Comparison of ENCODE assay signal across 24 cellular contexts in genomic region chr2:155547571-155547970, GRCh38.
DNase-seq lines count a peak whose midpoint lies in the region; ATAC-seq, FAIRE-seq and TF ChIP-seq lines count a peak whose summit lies in the region.
"Had no signal": no experiment of that assay in that cellular context is flagged by ENCODE, and none has a peak within 500 bp of the region (broad histone marks: within the 10 kb centered on the region; RNA-seq: fewer than 3 reads in every experiment).

No MANE protein-coding gene starts in this region.

- no peak overlapping the region for H4K8ac ChIP-seq in neuronal stem cell (ENCODE audit: low read depth, low read length)

- DNase-seq in left ventricle myocardium inferior (no peak), cardiac septum (ENCODE audit: low spot score) (no peak), H54 (ENCODE audit: insufficient read length, low spot score) (no peak), PC-3 (no peak), neuronal stem cell (ENCODE audit: low spot score) (no peak), GM19239 (ENCODE audit: insufficient read length, low spot score) (no peak), smooth muscle cell (lab: John Stamatoyannopoulos, UW; ENCODE audit: unreplicated experiment) (no peak), sciatic nerve (ENCODE audit: low spot score) (no peak)
- DNase-seq: Caco-2; CD8-positive, alpha-beta T cell; EL; GDM1; KG1; NCI-H1092 treated with DMSO at 0.1 percent for 48 hours; NCI-H1436; NCI-H187; NCI-H526 treated with DMSO at 0.1 percent for 48 hours; SHP77; T-cell had no signal

- POLR2A ChIA-PET in PC-3 (lab: Charles Lee; ENCODE audit: unreplicated experiment) = no interaction called here

- H3K4me1 ChIP-seq in left ventricle myocardium inferior (no peaks in the 10 kb centered on the region), PC-3 (ENCODE audit: insufficient read depth, low read length) (no peaks in the 10 kb centered on the region), neuronal stem cell (ENCODE audit: control insufficient read depth in 2 of 2, insufficient read depth in 1 of 2, low read depth in 1 of 2, low read length in 2 of 2) (no peaks in the 10 kb centered on the region), smooth muscle cell (ENCODE audit: low read depth) (no peaks in the 10 kb centered on the region)
- H3K4me1 ChIP-seq: Caco-2 had no signal

- no peak overlapping the region for H3K14ac ChIP-seq in neuronal stem cell (ENCODE audit: low read length)

- intact Hi-C loops in left ventricle myocardium inferior (cut with micrococcal nuclease) (no loop called here), cardiac septum (cut with DNase I) (no loop called here), PC-3 (cut with micrococcal nuclease) (no loop called here), sciatic nerve (cut with DNase I) (no loop called here)

- ATAC-seq in PC-3 (no peak), sciatic nerve (no peak)
- ATAC-seq: CD8-positive, alpha-beta T cell; Panc1; T-cell had no signal

- H3K27ac ChIP-seq in left ventricle myocardium inferior (replicated peaks) (no peak overlapping the region), PC-3 (ENCODE audit: low read length) (no peak overlapping the region), neuronal stem cell (replicated peaks; ENCODE audit: low read length) (no peak overlapping the region), smooth muscle cell (ENCODE audit: low read depth) (no peak overlapping the region)
- H3K27ac ChIP-seq: C4-2B, RWPE1 had no signal

- H3K9me3 ChIP-seq in left ventricle myocardium inferior (replicated peaks) (no peaks in the 10 kb centered on the region), PC-3 (ENCODE audit: low read length) (no peaks in the 10 kb centered on the region), neuronal stem cell (replicated peaks in 1 of 2; ENCODE audit: control insufficient read depth in 2 of 2, insufficient read depth in 1 of 2, low read depth in 1 of 2, low read length in 2 of 2) (no peaks in the 10 kb centered on the region), smooth muscle cell (replicated peaks; ENCODE audit: low read depth) (no peaks in the 10 kb centered on the region)
- H3K9me3 ChIP-seq: Caco-2 had no signal

- H3K18ac ChIP-seq in neuronal stem cell (ENCODE audit: low read length) = no peak overlapping the region

- H3K4ac ChIP-seq in neuronal stem cell (ENCODE audit: low read length) = no peak overlapping the region

- no peaks in the 10 kb centered on the region for H3F3A ChIP-seq in PC-3 (ENCODE audit: low read length, unreplicated experiment)
- H3F3A ChIP-seq in smooth muscle cell (ENCODE audit: low read depth) = no peaks in the 10 kb centered on the region

- H3K9ac ChIP-seq in PC-3 (ENCODE audit: low read length) (no peak overlapping the region), neuronal stem cell (ENCODE audit: low read depth, low read length, poor library complexity) (no peak overlapping the region), smooth muscle cell (ENCODE audit: low read depth) (no peak overlapping the region)

- H3K4me3 ChIP-seq in left ventricle myocardium inferior (peak overlapping the region; percentile 54), PC-3 (ENCODE audit: low read length) (0 out of 2 replicates have a peak overlapping the region, but pooled peaks have one; percentile 35), neuronal stem cell (ENCODE audit: low read length in 2 of 2) (no peak overlapping the region), smooth muscle cell (no peak overlapping the region)
- H3K4me3 ChIP-seq: GM12878 had no signal

- no peak overlapping the region for H2AK5ac ChIP-seq in neuronal stem cell (ENCODE audit: low read depth, low read length)

- CTCF ChIA-PET in PC-3 (lab: Charles Lee) = no interaction called here

- H2AFZ ChIP-seq in PC-3 (ENCODE audit: low read length) (0 out of 2 replicates have a peak overlapping the region, but pooled peaks have one; percentile 18), neuronal stem cell (ENCODE audit: low read length) (peak overlapping the region; percentile 40), smooth muscle cell (ENCODE audit: low read depth) (no peak overlapping the region)

- H3K79me1 ChIP-seq in neuronal stem cell (ENCODE audit: low read depth, low read length) = no peaks in the 10 kb centered on the region

- no TSS peak for BruUV-seq in PC-3 (replicated peaks; lab: Mats Ljungman, UMichigan)

- H3K36me3 ChIP-seq in left ventricle myocardium inferior = no peaks in the 10 kb centered on the region
- H3K36me3 ChIP-seq in PC-3 (ENCODE audit: low read depth, low read length) = no peaks in the 10 kb centered on the region
- no peaks in the 10 kb centered on the region for H3K36me3 ChIP-seq in neuronal stem cell (replicated peaks in 1 of 2; ENCODE audit: control insufficient read depth in 2 of 2, insufficient read depth in 2 of 2, low read length in 2 of 2)
- H3K36me3 ChIP-seq in smooth muscle cell (ENCODE audit: low read depth) = no peaks in the 10 kb centered on the region

- H3K9me2 ChIP-seq in PC-3 (replicated peaks; ENCODE audit: low read length) = no peaks in the 10 kb centered on the region

- H3K79me2 ChIP-seq in PC-3 (ENCODE audit: low read length) (no peaks in the 10 kb centered on the region), smooth muscle cell (ENCODE audit: low read depth) (no peaks in the 10 kb centered on the region)

- H4K20me1 ChIP-seq in PC-3 (ENCODE audit: low read length) (no peaks in the 10 kb centered on the region), smooth muscle cell (ENCODE audit: low read depth) (no peaks in the 10 kb centered on the region)

- no peak overlapping the region for H2BK5ac ChIP-seq in neuronal stem cell (ENCODE audit: low read length)

- no peak overlapping the region for H2BK120ac ChIP-seq in neuronal stem cell (ENCODE audit: low read depth, low read length)

- no peak for TF ChIP-seq POLR2A in H54 (IDR thresholded peaks at IDR 0.05; ENCODE audit: low read depth, low read length)

- peak; percentile 69 for FAIRE-seq in H54 (lab: Jason Lieb, UNC)
- no peak for FAIRE-seq in GM19239 (lab: Jason Lieb, UNC)
- FAIRE-seq: HTR-8/SVneo had no signal

- no CpG with 5 or more reads among the region's 3 CpGs for WGBS in neuronal stem cell (ENCODE audit: extremely low coverage in 2 of 2, insufficient read length in 2 of 2, insufficient replicate concordance in 1 of 2), 2 donors
- WGBS in smooth muscle cell (ENCODE audit: low lambda C conversion rate) = 90% methylated on average over 3 of the region's 3 CpGs

- H3K27me3 ChIP-seq in left ventricle myocardium inferior (ENCODE audit: low read depth) (no peaks in the 10 kb centered on the region), PC-3 (ENCODE audit: low read length) (no peaks in the 10 kb centered on the region), neuronal stem cell (ENCODE audit: control insufficient read depth in 3 of 3, insufficient read depth in 3 of 3, low read depth in 1 of 3, low read length in 3 of 3) (no peaks in the 10 kb centered on the region), smooth muscle cell (ENCODE audit: low read depth) (no peaks in the 10 kb centered on the region)

- H2BK15ac ChIP-seq in neuronal stem cell (ENCODE audit: low read length) = no peak overlapping the region

- TF ChIP-seq CTCF in left ventricle myocardium inferior (IDR thresholded peaks at IDR 0.05; ENCODE audit: borderline replicate concordance) (no peak), PC-3 (conservative IDR thresholded peaks at IDR 0.05; ENCODE audit: low read depth, low read length) (no peak), smooth muscle cell (IDR thresholded peaks at IDR 0.05; ENCODE audit: borderline replicate concordance, insufficient read depth, poor library complexity, severe bottlenecking) (no peak)

- H3K23ac ChIP-seq in neuronal stem cell (ENCODE audit: low read depth, low read length, poor library complexity) = no peak overlapping the region

- no peak overlapping the region for H2BK12ac ChIP-seq in neuronal stem cell (ENCODE audit: low read length)

- peak overlapping the region; percentile 54 for H3K4me2 ChIP-seq in PC-3 (ENCODE audit: low read length)
- H3K4me2 ChIP-seq in neuronal stem cell (ENCODE audit: insufficient read depth, low read length, poor library complexity, severe bottlenecking) = no peak overlapping the region
- no peak overlapping the region for H3K4me2 ChIP-seq in smooth muscle cell

- no peak overlapping the region for H4K91ac ChIP-seq in neuronal stem cell (ENCODE audit: low read depth, low read length, poor library complexity)

Comparison
In these comparisons a context has a peak if more than half of its experiments do, and no peak if none do; other contexts are left out.
1. H3K4me3 ChIP-seq: peak in left ventricle myocardium inferior (single experiment) and PC-3 (single experiment); none in neuronal stem cell (0 of 2) and smooth muscle cell (single experiment).